8 cellular contexts compared by ENCODE assay signal in genomic region chr4:56388311-56388710, GRCh38. TPM values are rescaled to one million over a fixed set of nuclear protein-coding genes. Genes with fewer than 3 reads are reported as not detected.
DNase-seq lines count a peak whose midpoint lies in the region; ATAC-seq and TF ChIP-seq lines count a peak whose summit lies in the region.

No MANE protein-coding gene starts in this region.

- H3K9me3 ChIP-seq in SU-DHL-6 (ENCODE audit: insufficient read depth, low read length): no peaks in the 10 kb centered on the region

- peak; percentile 26 for DNase-seq in DMS 273 (lab: John Stamatoyannopoulos, UW; ENCODE audit: unreplicated experiment)
- DNase-seq in DMS 273 treated with DMSO at 0.1 percent for 48 hours (lab: John Stamatoyannopoulos, UW): no peak
- no peak for DNase-seq in foreskin keratinocyte
- DNase-seq in stimulated activated naive B cell treated with anti-CD40 and anti-IgM and Interleukin-4, amounts not matched to agents 10 μg/mL and 1 μg/mL and 100 μg/mL, for 72 hours: no peak
- no peak for DNase-seq in ecto neural progenitor cell (ENCODE audit: low spot score)
- no peak for DNase-seq in HEK293T (ENCODE audit: extremely low spot score)

- no peaks in the 10 kb centered on the region for H3K36me3 ChIP-seq in SU-DHL-6 (ENCODE audit: low read length)

- CTCF ChIA-PET in HEK293T (lab: Yijun Ruan, JAX): interaction anchor here (0.7 kb wide), 2 partner anchors 440 to 542 kb away, joined by 4 to 7 read pairs; no protein-coding TSS in a partner anchor

- peaks cover 5% of the 10 kb centered on the region; the same call in 1 of the 2 replicates for H3K79me2 ChIP-seq in SU-DHL-6 (ENCODE audit: insufficient read depth, low read length)

- peak overlapping the region; percentile 79 for H3K4me2 ChIP-seq in SU-DHL-6 (ENCODE audit: low read depth, low read length, poor library complexity, severe bottlenecking)

- peaks cover 27 to 42% of the 10 kb centered on the region in 2 donors for H3K4me1 Mint-ChIP-seq in stimulated activated naive B cell treated with anti-CD40 and anti-IgM and Interleukin-4, amounts not matched to agents 10 μg/mL and 1 μg/mL and 100 μg/mL, for 72 hours

- H3K36me3 Mint-ChIP-seq in stimulated activated naive B cell treated with anti-CD40 and anti-IgM and Interleukin-4, amounts not matched to agents 10 μg/mL and 1 μg/mL and 100 μg/mL, for 72 hours: peaks cover 12 to 33% of the 10 kb centered on the region in 2 donors

- no peaks in the 10 kb centered on the region for H4K20me1 ChIP-seq in SU-DHL-6 (ENCODE audit: low read depth, low read length)

- peak overlapping the region; percentile 83; the same call in 1 of the 2 replicates for H3K27ac ChIP-seq in SU-DHL-6 (ENCODE audit: low read depth, low read length)
- peak overlapping the region; percentile 86 for H3K27ac ChIP-seq in foreskin keratinocyte

- no peaks in the 10 kb centered on the region for H3K9me3 Mint-ChIP-seq in stimulated activated naive B cell treated with anti-CD40 and anti-IgM and Interleukin-4, amounts not matched to agents 10 μg/mL and 1 μg/mL and 100 μg/mL, for 72 hours

- peak overlapping the region; percentile 99 for H3K27ac Mint-ChIP-seq in stimulated activated naive B cell treated with anti-CD40 and anti-IgM and Interleukin-4, amounts not matched to agents 10 μg/mL and 1 μg/mL and 100 μg/mL, for 72 hours

- no peak for TF ChIP-seq CTCF in SU-DHL-6 (IDR thresholded peaks at IDR 0.05; ENCODE audit: insufficient read depth, low read length, poor library complexity, severe bottlenecking)
- TF ChIP-seq CTCF in foreskin keratinocyte (conservative IDR thresholded peaks at IDR 0.05): no peak

- peaks cover 11% of the 10 kb centered on the region for H3F3A ChIP-seq in SU-DHL-6 (ENCODE audit: insufficient read depth)

- no peaks in the 10 kb centered on the region for H3K27me3 Mint-ChIP-seq in stimulated activated naive B cell treated with anti-CD40 and anti-IgM and Interleukin-4, amounts not matched to agents 10 μg/mL and 1 μg/mL and 100 μg/mL, for 72 hours

- H3K4me3 ChIP-seq in SU-DHL-6 (ENCODE audit: insufficient read depth, low read length, poor library complexity, severe bottlenecking): peak overlapping the region; percentile 68

- H3K4me3 Mint-ChIP-seq in stimulated activated naive B cell treated with anti-CD40 and anti-IgM and Interleukin-4, amounts not matched to agents 10 μg/mL and 1 μg/mL and 100 μg/mL, for 72 hours: peak overlapping the region; percentile 89 to 92

- POLR2A ChIA-PET in HEK293T (lab: Yijun Ruan, JAX): interaction anchor here (5.2 kb wide), 1 partner anchor 47 kb away, joined by 113 read pairs; the partner anchor contains the start of genes PAICS and PPAT

- H3K4me1 ChIP-seq in foreskin keratinocyte: peaks cover 3% of the 10 kb centered on the region

- no peak overlapping the region for H2AFZ ChIP-seq in SU-DHL-6 (ENCODE audit: low read depth, low read length, severe bottlenecking)

- H3K9me2 ChIP-seq in SU-DHL-6 (replicated peaks; ENCODE audit: insufficient read depth, low read length): no peaks in the 10 kb centered on the region

- H3K27me3 ChIP-seq in SU-DHL-6 (ENCODE audit: low read length) (no peaks in the 10 kb centered on the region), foreskin keratinocyte (no peaks in the 10 kb centered on the region)

- peak overlapping the region; percentile 67 for H3K9ac ChIP-seq in SU-DHL-6 (ENCODE audit: low read length)

- ATAC-seq in foreskin keratinocyte (no peak), GM21515 (IDR thresholded peaks at IDR 0.05; ENCODE audit: unreplicated experiment) (no peak)
- no peak for ATAC-seq in stimulated activated naive B cell treated with anti-CD40 and anti-IgM and Interleukin-4, amounts not matched to agents 10 μg/mL and 1 μg/mL and 100 μg/mL, for 72 hours (replicated peaks)

TF ChIP-seq in HEK293T, 16 proteins besides CTCF, POLR2A, EP300 and RAD21:
- TF ChIP-seq L3MBTL2 (conservative IDR thresholded peaks at IDR 0.05): no peak
- TF ChIP-seq, protein P1, sequence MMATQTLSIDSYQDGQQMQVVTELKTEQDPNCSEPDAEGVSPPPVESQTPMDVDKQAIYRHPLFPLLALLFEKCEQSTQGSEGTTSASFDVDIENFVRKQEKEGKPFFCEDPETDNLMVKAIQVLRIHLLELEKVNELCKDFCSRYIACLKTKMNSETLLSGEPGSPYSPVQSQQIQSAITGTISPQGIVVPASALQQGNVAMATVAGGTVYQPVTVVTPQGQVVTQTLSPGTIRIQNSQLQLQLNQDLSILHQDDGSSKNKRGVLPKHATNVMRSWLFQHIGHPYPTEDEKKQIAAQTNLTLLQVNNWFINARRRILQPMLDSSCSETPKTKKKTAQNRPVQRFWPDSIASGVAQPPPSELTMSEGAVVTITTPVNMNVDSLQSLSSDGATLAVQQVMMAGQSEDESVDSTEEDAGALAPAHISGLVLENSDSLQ (IDR thresholded peaks at IDR 0.05): no peak
- no peak for TF ChIP-seq BHLHE40 (IDR thresholded peaks at IDR 0.05; ENCODE audit: borderline replicate concordance)
- no peak for TF ChIP-seq TARDBP (IDR thresholded peaks at IDR 0.05)
- TF ChIP-seq FOXK2 (IDR thresholded peaks at IDR 0.05): no peak
- no peak for TF ChIP-seq LEF1 (IDR thresholded peaks at IDR 0.05; ENCODE audit: borderline replicate concordance)
- TF ChIP-seq HDGF (IDR thresholded peaks at IDR 0.05; ENCODE audit: borderline replicate concordance): no peak
- no peak for TF ChIP-seq ARNT (IDR thresholded peaks at IDR 0.05)
- no peak for TF ChIP-seq NFRKB (IDR thresholded peaks at IDR 0.05)
- no peak for TF ChIP-seq CTBP1 (IDR thresholded peaks at IDR 0.05; ENCODE audit: borderline replicate concordance)
- no peak for TF ChIP-seq ZNF384 (IDR thresholded peaks at IDR 0.05)
- no peak for TF ChIP-seq SP1 (IDR thresholded peaks at IDR 0.05)
- no peak for TF ChIP-seq SUZ12 (IDR thresholded peaks at IDR 0.05)
- TF ChIP-seq FOXM1 (IDR thresholded peaks at IDR 0.05; ENCODE audit: borderline replicate concordance): no peak
- no peak for TF ChIP-seq ELF4 (IDR thresholded peaks at IDR 0.05)
- no peak for TF ChIP-seq FOXA1 (IDR thresholded peaks at IDR 0.05)

RNA-seq across cellular contexts. Expression of gene AASDH, which starts 1.0 kb away (rescaled TPM):
- total RNA-seq in foreskin keratinocyte: 9.0 and 10.6 TPM in 2 replicates
- 3.5 and 3.7 TPM in 2 replicates for polyA plus RNA-seq in foreskin keratinocyte

RNA-seq across cellular contexts. Expression of gene PPAT, which starts 47.1 kb away (rescaled TPM):
- total RNA-seq in foreskin keratinocyte: 22.9 and 27.6 TPM in 2 replicates
- 7.0 and 9.7 TPM in 2 replicates for polyA plus RNA-seq in foreskin keratinocyte

RNA-seq across cellular contexts. Expression of gene PAICS, which starts 47.7 kb away (rescaled TPM):
- total RNA-seq in foreskin keratinocyte: 141 and 157 TPM in 2 replicates
- 99.2 and 131 TPM in 2 replicates for polyA plus RNA-seq in foreskin keratinocyte
